1 cellular context compared by ENCODE assay signal in genomic region chr17:45342306-45342705, GRCh38.
TF ChIP-seq lines count a peak whose summit lies in the region.

No MANE protein-coding gene starts in this region.

TF ChIP-seq in HEK293, 187 proteins besides CTCF, POLR2A, EP300 and RAD21 (continued from another document):
- TF ChIP-seq ZBTB26 (tag by site-specific recombination; optimal IDR thresholded peaks at IDR 0.05) = no peak
- no peak for TF ChIP-seq ZNF26 (tag by site-specific recombination; IDR thresholded peaks at IDR 0.05)
- no peak for TF ChIP-seq ZNF335 (tag by site-specific recombination; conservative IDR thresholded peaks at IDR 0.05)
